ENCODE assay signal across 18 cellular contexts in the genomic region with DNA sequence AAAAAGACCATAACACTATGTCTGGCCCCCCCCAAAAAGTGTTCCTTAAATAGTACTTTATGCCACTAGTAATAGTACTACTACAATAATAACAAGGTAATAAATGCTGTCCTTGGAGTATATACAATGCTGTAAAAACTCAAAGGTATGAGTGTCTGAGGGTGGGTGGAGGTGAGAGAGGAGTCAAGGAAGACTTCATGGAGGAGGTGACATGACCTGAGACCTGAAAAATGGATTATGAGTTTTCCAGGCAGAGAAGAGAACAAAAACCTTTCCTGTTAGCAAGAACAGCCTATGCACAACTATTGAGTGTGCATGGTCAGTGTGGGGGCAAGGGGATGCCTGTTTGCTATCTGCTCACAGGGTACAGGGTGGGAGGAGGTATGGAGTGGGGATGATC.
DNase-seq lines count a peak whose midpoint lies in the region; ATAC-seq, FAIRE-seq and TF ChIP-seq lines count a peak whose summit lies in the region.
"Had no signal": no experiment of that assay in that cellular context is flagged by ENCODE, and none has a peak within 500 bp of the region (broad histone marks: within the 10 kb centered on the region; RNA-seq: fewer than 3 reads in every experiment).

No MANE protein-coding gene starts in this region.

- TF ChIP-seq POLR2A in ovary (IDR thresholded peaks at IDR 0.05) = no peak

- DNase-seq in adipocyte (ENCODE audit: low read depth) = no peak
- no peak for DNase-seq in mesenchymal stem cell
- no peak for DNase-seq in upper lobe of right lung
- DNase-seq in pancreas = no peak
- DNase-seq in omental fat pad (ENCODE audit: low spot score) = no peak
- no peak for DNase-seq in ovary
- no peak for DNase-seq in NCI-H446 treated with DMSO at 0.1 percent for 48 hours (lab: John Stamatoyannopoulos, UW)
- DNase-seq: 8988T; CD8-positive, alpha-beta memory T cell; COR-L47; DMS53; GOT3; H7 had no signal

- H3K36me3 ChIP-seq in HEK293 (ENCODE audit: control insufficient read depth in 2 of 2, insufficient read depth in 1 of 2, low read length in 2 of 2) (no peaks in the 10 kb centered on the region), adipocyte (ENCODE audit: control insufficient read depth, insufficient read depth, low read length, severe bottlenecking) (no peaks in the 10 kb centered on the region), mesenchymal stem cell (ENCODE audit: control insufficient read depth in 1 of 2, insufficient read depth in 2 of 2, low read depth in 1 of 2, low read length in 2 of 2) (no peaks in the 10 kb centered on the region), upper lobe of right lung (no peaks in the 10 kb centered on the region), pancreas (no peaks in the 10 kb centered on the region), ovary (no peaks in the 10 kb centered on the region)
- H3K36me3 ChIP-seq: BLaER1 treated with 17β-estradiol and CSF1 and Interleukin-3, amounts not matched to agents 10 nM and 100 nM had no signal

- no peak overlapping the region for H3K4me2 ChIP-seq in mesenchymal stem cell (ENCODE audit: low read length, poor library complexity, severe bottlenecking)

- intact Hi-C loops in upper lobe of right lung (cut with DNase I) (no loop called here), pancreas (cut with DNase I) (no loop called here), ovary (cut with DNase I) (no loop called here)

- H3K4me1 ChIP-seq in HEK293 (ENCODE audit: control insufficient read depth, insufficient read depth, low read length) = peaks cover 15% of the 10 kb centered on the region
- H3K4me1 ChIP-seq in adipocyte (ENCODE audit: control insufficient read depth, insufficient read depth, low read length) = peaks cover 28% of the 10 kb centered on the region
- peaks cover 5% of the 10 kb centered on the region for H3K4me1 ChIP-seq in mesenchymal stem cell (ENCODE audit: control insufficient read depth, insufficient read depth, low read depth, low read length)
- peaks cover 4% of the 10 kb centered on the region for H3K4me1 ChIP-seq in upper lobe of right lung
- H3K4me1 ChIP-seq in pancreas = no peaks in the 10 kb centered on the region
- H3K4me1 ChIP-seq in ovary (ENCODE audit: insufficient read depth) = peaks cover 7% of the 10 kb centered on the region

- peak overlapping the region; percentile 9 to 94 for H2BK12ac ChIP-seq in mesenchymal stem cell (ENCODE audit: low read length in 2 of 2)

- no peak for TF ChIP-seq CTCF in HEK293 (tag by site-specific recombination; IDR thresholded peaks at IDR 0.05)
- no peak for TF ChIP-seq CTCF in upper lobe of right lung (IDR thresholded peaks at IDR 0.05)
- TF ChIP-seq CTCF in pancreas (IDR thresholded peaks at IDR 0.05) = no peak
- no peak for TF ChIP-seq CTCF in omental fat pad (IDR thresholded peaks at IDR 0.05)
- TF ChIP-seq CTCF in ovary (IDR thresholded peaks at IDR 0.05) = no peak

- POLR2A ChIA-PET in HEK293 (lab: Yijun Ruan, JAX) = no interaction called here

- no peak overlapping the region for H2AFZ ChIP-seq in mesenchymal stem cell (ENCODE audit: low read depth, low read length)

- no peak overlapping the region for H2BK5ac ChIP-seq in mesenchymal stem cell (ENCODE audit: low read depth, low read length, poor library complexity, severe bottlenecking)

- no peak for FAIRE-seq in pancreas (lab: Jason Lieb, UNC)
- FAIRE-seq: G401.6, GM12891 had no signal

- H2BK15ac ChIP-seq in mesenchymal stem cell (ENCODE audit: low read depth, poor library complexity, severe bottlenecking) = no peak overlapping the region

- no peak for TF ChIP-seq EP300 in ovary (IDR thresholded peaks at IDR 0.05)

- H3K9ac ChIP-seq in adipocyte (ENCODE audit: low read length) (peak overlapping the region; percentile 62), mesenchymal stem cell (ENCODE audit: low read length) (no peak overlapping the region)
- H3K9ac ChIP-seq: BLaER1 treated with 17β-estradiol and CSF1 and Interleukin-3, amounts not matched to agents 10 nM and 100 nM had no signal

- CTCF ChIA-PET in HEK293 (lab: Yijun Ruan, JAX) = no interaction called here

- H3K14ac ChIP-seq in mesenchymal stem cell (ENCODE audit: low read length in 2 of 2) = no peak overlapping the region

- ATAC-seq in upper lobe of right lung (peak; percentile 23), pancreas (no peak), omental fat pad (ENCODE audit: low FRiP score) (no peak)
- ATAC-seq: HCT116 had no signal

- H3K27me3 ChIP-seq in adipocyte (replicated peaks; ENCODE audit: control insufficient read depth, insufficient read depth, low read length) = no peaks in the 10 kb centered on the region
- no peaks in the 10 kb centered on the region for H3K27me3 ChIP-seq in mesenchymal stem cell (ENCODE audit: control insufficient read depth in 1 of 2, insufficient read depth in 1 of 2, low read length in 2 of 2)
- no peaks in the 10 kb centered on the region for H3K27me3 ChIP-seq in upper lobe of right lung
- no peaks in the 10 kb centered on the region for H3K27me3 ChIP-seq in pancreas
- no peaks in the 10 kb centered on the region for H3K27me3 ChIP-seq in ovary
- H3K27me3 ChIP-seq: BLaER1 treated with 17β-estradiol and CSF1 and Interleukin-3, amounts not matched to agents 10 nM and 100 nM had no signal

- H2BK120ac ChIP-seq in mesenchymal stem cell (ENCODE audit: low read depth, low read length) = no peak overlapping the region

- H3K18ac ChIP-seq in mesenchymal stem cell (ENCODE audit: low read depth in 1 of 2, low read length in 2 of 2) = peak overlapping the region; percentile 8 to 38

- H3K4me3 ChIP-seq in HEK293 (ENCODE audit: low read depth, low read length) = no peak overlapping the region
- no peak overlapping the region for H3K4me3 ChIP-seq in adipocyte (ENCODE audit: low read length)
- H3K4me3 ChIP-seq in mesenchymal stem cell (ENCODE audit: insufficient read depth in 1 of 2, low read depth in 1 of 2, low read length in 2 of 2) = no peak overlapping the region
- H3K4me3 ChIP-seq in upper lobe of right lung = no peak overlapping the region
- no peak overlapping the region for H3K4me3 ChIP-seq in pancreas
- H3K4me3 ChIP-seq in ovary = no peak overlapping the region
- H3K4me3 ChIP-seq: BLaER1 treated with 17β-estradiol and CSF1 and Interleukin-3, amounts not matched to agents 10 nM and 100 nM had no signal

- no peak overlapping the region for H3K4ac ChIP-seq in mesenchymal stem cell (ENCODE audit: low read depth in 1 of 2, low read length in 2 of 2)

- H2AK5ac ChIP-seq in mesenchymal stem cell (ENCODE audit: low read length, severe bottlenecking) = no peak overlapping the region

- no peaks in the 10 kb centered on the region for H3K9me3 ChIP-seq in HEK293 (ENCODE audit: control insufficient read depth, insufficient read depth, low read depth, low read length)
- H3K9me3 ChIP-seq in adipocyte (ENCODE audit: control insufficient read depth, low read length) = no peaks in the 10 kb centered on the region
- H3K9me3 ChIP-seq in mesenchymal stem cell (ENCODE audit: control insufficient read depth, low read length) = no peaks in the 10 kb centered on the region
- H3K9me3 ChIP-seq in upper lobe of right lung = no peaks in the 10 kb centered on the region
- no peaks in the 10 kb centered on the region for H3K9me3 ChIP-seq in pancreas
- H3K9me3 ChIP-seq in ovary = no peaks in the 10 kb centered on the region
- H3K9me3 ChIP-seq: BLaER1 treated with 17β-estradiol and CSF1 and Interleukin-3, amounts not matched to agents 10 nM and 100 nM had no signal

- no peak overlapping the region for H4K91ac ChIP-seq in mesenchymal stem cell (ENCODE audit: low read length)

- H3K79me1 ChIP-seq in mesenchymal stem cell (replicated peaks; ENCODE audit: low read length, poor library complexity, severe bottlenecking) = no peaks in the 10 kb centered on the region

- no peak overlapping the region for H3K23ac ChIP-seq in mesenchymal stem cell (ENCODE audit: low read length in 2 of 2)

- H3K27ac ChIP-seq in HEK293 (ENCODE audit: extremely low read depth, low read depth, low read length) (no peak overlapping the region), mesenchymal stem cell (ENCODE audit: low read length, poor library complexity, severe bottlenecking) (no peak overlapping the region), upper lobe of right lung (no peak overlapping the region), pancreas (no peak overlapping the region), ovary (no peak overlapping the region)
- H3K27ac ChIP-seq: BLaER1 treated with 17β-estradiol and CSF1 and Interleukin-3, amounts not matched to agents 10 nM and 100 nM had no signal

- peak overlapping the region; percentile 3 for H4K8ac ChIP-seq in mesenchymal stem cell (ENCODE audit: low read length)

TF ChIP-seq in HEK293, 187 proteins besides CTCF, POLR2A, EP300 and RAD21:
- TF ChIP-seq, protein P1, sequence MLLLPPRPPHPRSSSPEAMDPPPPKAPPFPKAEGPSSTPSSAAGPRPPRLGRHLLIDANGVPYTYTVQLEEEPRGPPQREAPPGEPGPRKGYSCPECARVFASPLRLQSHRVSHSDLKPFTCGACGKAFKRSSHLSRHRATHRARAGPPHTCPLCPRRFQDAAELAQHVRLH (tag by site-specific recombination; IDR thresholded peaks at IDR 0.05) = 0 out of 2 replicates have a peak, but pooled peaks have one; percentile 60
- TF ChIP-seq PRDM1 (tag by site-specific recombination; IDR thresholded peaks at IDR 0.05) = no peak
TF ChIP-seq in HEK293: peak in this region for 1.
